Comparison of ENCODE assay signal across 19 cellular contexts in the genomic region with DNA sequence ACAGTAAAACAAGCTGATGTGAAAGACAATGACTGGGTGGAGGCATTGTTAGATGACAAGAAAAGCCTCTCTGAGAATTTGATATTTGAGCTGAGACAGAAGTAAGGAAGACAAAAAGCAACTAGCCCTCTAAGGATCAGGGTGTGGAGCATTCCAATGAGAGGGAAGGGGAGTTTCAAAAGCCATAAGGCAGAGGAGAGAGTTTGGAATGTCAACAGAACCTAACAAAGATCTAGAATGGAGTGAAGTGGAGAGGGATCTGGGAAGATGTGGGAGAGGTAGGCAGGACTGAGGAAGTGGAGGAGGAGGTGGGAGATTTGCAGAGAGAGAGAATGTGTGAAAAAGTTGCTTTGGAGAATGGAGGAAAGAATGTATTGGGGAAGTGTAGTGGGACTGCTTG.
"Had no signal": no experiment of that assay in that cellular context is flagged by ENCODE, and none has a peak within 500 bp of the region (broad histone marks: within the 10 kb centered on the region; RNA-seq: fewer than 3 reads in every experiment).

No MANE protein-coding gene starts in this region.

- H3K27ac Mint-ChIP-seq: activated CD4-positive, alpha-beta T cell treated with anti-CD3 and anti-CD28 coated beads, Interleukin-2, amount 10 ng/mL, durations not matched to agents 7 days and 5 days; activated naive CD8-positive, alpha-beta T cell treated with anti-CD3 and anti-CD28 coated beads for 36 hours; dendritic cell treated with granulocyte-macrophage colony-stimulating factor and Interleukin-4, amounts not matched to agents 40 ng/mL and 50 ng/mL, for 4 days had no signal

- H3K9me3 Mint-ChIP-seq: activated CD4-positive, alpha-beta T cell treated with anti-CD3 and anti-CD28 coated beads, Interleukin-2, amount 10 ng/mL, durations not matched to agents 7 days and 5 days; activated naive CD8-positive, alpha-beta T cell treated with anti-CD3 and anti-CD28 coated beads for 36 hours; dendritic cell treated with granulocyte-macrophage colony-stimulating factor and Interleukin-4, amounts not matched to agents 40 ng/mL and 50 ng/mL, for 4 days had no signal

- H3K36me3 Mint-ChIP-seq: activated naive CD8-positive, alpha-beta T cell treated with anti-CD3 and anti-CD28 coated beads for 36 hours; naive B cell had no signal

- H3K4me1 Mint-ChIP-seq: activated CD4-positive, alpha-beta T cell treated with anti-CD3 and anti-CD28 coated beads, Interleukin-2, amount 10 ng/mL, durations not matched to agents 7 days and 5 days; activated naive CD8-positive, alpha-beta T cell treated with anti-CD3 and anti-CD28 coated beads for 36 hours had no signal

- H3K4me3 ChIP-seq: lung, spleen, stomach, testis had no signal

- H3K27ac ChIP-seq: brain microvascular endothelial cell, foreskin keratinocyte, spleen, stomach, testis had no signal

- H3K9me3 ChIP-seq: spleen, stomach, testis had no signal

- H3K4me3 Mint-ChIP-seq: activated CD4-positive, alpha-beta T cell treated with anti-CD3 and anti-CD28 coated beads, Interleukin-2, amount 10 ng/mL, durations not matched to agents 7 days and 5 days; activated naive CD8-positive, alpha-beta T cell treated with anti-CD3 and anti-CD28 coated beads for 36 hours; dendritic cell treated with granulocyte-macrophage colony-stimulating factor and Interleukin-4, amounts not matched to agents 40 ng/mL and 50 ng/mL, for 4 days had no signal

- ATAC-seq: foreskin keratinocyte, left cardiac atrium, right cardiac atrium had no signal

- H3K27me3 Mint-ChIP-seq: activated naive CD8-positive, alpha-beta T cell treated with anti-CD3 and anti-CD28 coated beads for 36 hours; naive B cell had no signal

- H3K4me1 ChIP-seq: foreskin keratinocyte, stomach, testis had no signal

- H3K36me3 ChIP-seq: brain microvascular endothelial cell, spleen, stomach had no signal

- DNase-seq: activated CD4-positive, alpha-beta T cell treated with anti-CD3 and anti-CD28 coated beads, Interleukin-2, amount 10 ng/mL, durations not matched to agents 7 days and 5 days; activated CD8-positive, alpha-beta memory T cell treated with anti-CD3 and anti-CD28 coated beads for 24 hours; activated gamma-delta T cell treated with Interleukin-2 at 50 U/mL for 16 hours; activated naive CD8-positive, alpha-beta T cell treated with anti-CD3 and anti-CD28 coated beads for 36 hours; brain microvascular endothelial cell; cerebellar nuclear complex; effector memory CD4-positive, alpha-beta T cell; foreskin keratinocyte; head of caudate nucleus; left cardiac atrium; naive B cell; nucleus accumbens; right cardiac atrium; spleen; stomach; SW 1271; testis had no signal

- H3K27me3 ChIP-seq: brain microvascular endothelial cell, foreskin keratinocyte, spleen, stomach, testis had no signal
